ENCODE assay signal across 14 cellular contexts in genomic region chr12:104182144-104182543, GRCh38. TPM values are rescaled to one million over a fixed set of nuclear protein-coding genes. Genes with fewer than 3 reads are reported as not detected.
A peak's percentile ranks its signal among the peaks of the same experiment; 100 is the strongest.
DNase-seq lines count a peak whose midpoint lies in the region; ATAC-seq, FAIRE-seq and TF ChIP-seq lines count a peak whose summit lies in the region.
"Had no signal": no experiment of that assay in that cellular context is flagged by ENCODE, and none has a peak within 500 bp of the region (broad histone marks: within the 10 kb centered on the region; RNA-seq: fewer than 3 reads in every experiment).

No MANE protein-coding gene starts in this region.

- peaks cover 3% of the 10 kb centered on the region for H3K9me3 Mint-ChIP-seq in CD4-positive, alpha-beta T cell

- no peak overlapping the region for H3K4me3 Mint-ChIP-seq in CD4-positive, alpha-beta T cell
- H3K4me3 Mint-ChIP-seq: B cell, T-cell had no signal

- H3K9me3 ChIP-seq in Panc1 (ENCODE audit: control insufficient read depth, insufficient read depth, low read depth, low read length), result peaks cover 3% of the 10 kb centered on the region; the same call in 1 of the 2 replicates
- H3K9me3 ChIP-seq in pancreas, result no peaks in the 10 kb centered on the region
- no peaks in the 10 kb centered on the region for H3K9me3 ChIP-seq in HAP-1
- no peaks in the 10 kb centered on the region for H3K9me3 ChIP-seq in CD4-positive, alpha-beta T cell (ENCODE audit: control insufficient read depth, low read length)

- H3K4me1 Mint-ChIP-seq in CD4-positive, alpha-beta T cell (ENCODE audit: low read depth), result no peaks in the 10 kb centered on the region
- H3K4me1 Mint-ChIP-seq: B cell, T-cell had no signal

- H3K4me3 ChIP-seq in ACC112 (ENCODE audit: low read depth, low read length) (no peak overlapping the region; the same call in 1 of the 2 replicates), Panc1 (ENCODE audit: low read depth in 2 of 2, low read length in 2 of 2) (no peak overlapping the region), pancreas (no peak overlapping the region), HAP-1 (no peak overlapping the region)

- no peaks in the 10 kb centered on the region for H3K79me2 ChIP-seq in ACC112 (ENCODE audit: control insufficient read depth, insufficient read depth, low read length, unreplicated experiment)
- H3K79me2 ChIP-seq: parathyroid adenoma had no signal

- H3K4me1 ChIP-seq in ACC112 (ENCODE audit: control insufficient read depth, insufficient read depth, low read length, unreplicated experiment) (peaks cover 39% of the 10 kb centered on the region), Panc1 (ENCODE audit: control insufficient read depth, insufficient read depth, low read length) (peaks cover 19% of the 10 kb centered on the region), pancreas (peaks cover 0 to 20% (median 0%) of the 10 kb centered on the region in 3 donors), HAP-1 (no peaks in the 10 kb centered on the region)

- no peak for FAIRE-seq in pancreas (lab: Jason Lieb, UNC)

- H3K36me3 Mint-ChIP-seq in CD4-positive, alpha-beta T cell (ENCODE audit: low read depth), result no peaks in the 10 kb centered on the region
- H3K36me3 Mint-ChIP-seq: T-cell had no signal

- no peaks in the 10 kb centered on the region for H3K27me3 Mint-ChIP-seq in CD4-positive, alpha-beta T cell

- no peak for DNase-seq in Panc1 (ENCODE audit: low read depth, low spot score)
- peak; percentile 86 for DNase-seq in fibroblast of the conjunctiva (ENCODE audit: low read depth)
- DNase-seq in pancreas, result peak; percentile 66 to 85 (median 83)
- no peak for DNase-seq in HAP-1 (ENCODE audit: low spot score in 2 of 2)
- DNase-seq in CD4-positive, alpha-beta T cell, result no peak
- DNase-seq in NCI-H146 treated with DMSO at 0.1 percent for 48 hours (lab: John Stamatoyannopoulos, UW; ENCODE audit: unreplicated experiment), result no peak
- DNase-seq: cerebellar nuclear complex, KBM-7, NCI-H446, T-cell had no signal

- POLR2A ChIA-PET in Panc1 (lab: Charles Lee), result no interaction called here
- POLR2A ChIA-PET in CD4-positive, alpha-beta T cell (lab: Charles Lee), result no interaction called here

- no peaks in the 10 kb centered on the region for H3K36me3 ChIP-seq in ACC112 (ENCODE audit: insufficient read depth, low read length)
- H3K36me3 ChIP-seq in Panc1 (ENCODE audit: control insufficient read depth, insufficient read depth, low read length), result no peaks in the 10 kb centered on the region
- H3K36me3 ChIP-seq in pancreas, result no peaks in the 10 kb centered on the region
- H3K36me3 ChIP-seq in HAP-1 (replicated peaks), result no peaks in the 10 kb centered on the region

- in situ Hi-C loops in Panc1 (cut with HindIII; ENCODE audit: low pct_unique_long_range_greater_than_20kb, low sequenced_read_pairs) (no loop called here), HAP-1 (cut with MboI; ENCODE audit: low sequenced_read_pairs) (no loop called here)

- 34 to 42% methylated on average over 4 of the region's 4 CpGs for WGBS in pancreas, 2 donors

- no peaks in the 10 kb centered on the region for H3K27me3 ChIP-seq in ACC112 (ENCODE audit: insufficient read depth, low read length)
- H3K27me3 ChIP-seq in Panc1 (ENCODE audit: control insufficient read depth, insufficient read depth, low read length), result no peaks in the 10 kb centered on the region
- H3K27me3 ChIP-seq in pancreas, result no peaks in the 10 kb centered on the region
- H3K27me3 ChIP-seq in HAP-1 (ENCODE audit: low read depth), result no peaks in the 10 kb centered on the region
- no peaks in the 10 kb centered on the region for H3K27me3 ChIP-seq in CD4-positive, alpha-beta T cell (ENCODE audit: control insufficient read depth, insufficient read depth, low read length)

- CTCF ChIA-PET in Panc1 (lab: Charles Lee), result no interaction called here
- CTCF ChIA-PET in CD4-positive, alpha-beta T cell (lab: Charles Lee), result no interaction called here

- BruUV-seq in Panc1 (replicated peaks; lab: Mats Ljungman, UMichigan), result no TSS peak

- no peak overlapping the region for H3K27ac Mint-ChIP-seq in CD4-positive, alpha-beta T cell
- H3K27ac Mint-ChIP-seq: B cell, T-cell had no signal

- TF ChIP-seq CTCF in Panc1 (IDR thresholded peaks at IDR 0.05) (no peak), pancreas (IDR thresholded peaks at IDR 0.05) (no peak)
- no peak for TF ChIP-seq CTCF in CD4-positive, alpha-beta T cell (IDR thresholded peaks at IDR 0.05)

- no peak overlapping the region for H2AFZ ChIP-seq in ACC112 (ENCODE audit: low read length, unreplicated experiment)
- H2AFZ ChIP-seq: parathyroid adenoma had no signal

- H3K27ac ChIP-seq in ACC112 (ENCODE audit: low read depth, low read length) (peak overlapping the region; percentile 55), Panc1 (ENCODE audit: low read length) (peak overlapping the region; percentile 23; the same call in 1 of the 2 replicates), pancreas (peak overlapping the region in 3 of 4 donors; percentile 29 to 57 (median 50))
- H3K27ac ChIP-seq in CD4-positive, alpha-beta T cell (ENCODE audit: low read depth, low read length), result no peak overlapping the region
- H3K27ac ChIP-seq: parathyroid adenoma had no signal

- intact Hi-C loops in Panc1 (cut with micrococcal nuclease; ENCODE audit: unreplicated experiment) (no loop called here), pancreas (cut with DNase I) (no loop called here)
- intact Hi-C loops in CD4-positive, alpha-beta T cell (cut with DNase I, micrococcal nuclease), result no loop called here

- ATAC-seq in Panc1 (no peak), pancreas (peak; percentile 84 to 90 (median 86)), GM18870 (IDR thresholded peaks at IDR 0.05; ENCODE audit: unreplicated experiment) (no peak)
- ATAC-seq in CD4-positive, alpha-beta T cell (ENCODE audit: poor library complexity), result no peak
- ATAC-seq: T-cell had no signal

RNA-seq across cellular contexts. Expression of gene TXNRD1, which starts 33.4 kb away (rescaled TPM):
- total RNA-seq in Panc1 (2021; ENCODE audit: unreplicated experiment) (348 TPM), pancreas (10 to 100 TPM; 10.3 to 29.1 (median 17.2) TPM)
- polyA plus RNA-seq in Panc1 (2012; ENCODE audit: insufficient read length), result 205 TPM
- polyA plus RNA-seq in pancreas, result 10 to 100 TPM in 1 of 2 donors, 1 to 10 TPM in 1; 8.1 to 14.8 TPM
- total RNA-seq in CD4-positive, alpha-beta T cell, result 10 to 100 TPM; 24.6 to 27.2 TPM

RNA-seq across cellular contexts. Expression of gene NFYB, which starts 44.1 kb away (rescaled TPM):
- total RNA-seq in Panc1 (2021; ENCODE audit: unreplicated experiment), result 31.5 TPM
- 16.9 TPM for polyA plus RNA-seq in Panc1 (2012; ENCODE audit: insufficient read length)
- total RNA-seq in pancreas, result 10 to 100 TPM in 3 of 6 donors, 1 to 10 TPM in 3; 7.8 to 14.3 (median 9.4) TPM
- 10 to 100 TPM; 10.8 to 15.8 TPM for polyA plus RNA-seq in pancreas
- 10 to 100 TPM; 12.8 to 14.6 TPM for total RNA-seq in CD4-positive, alpha-beta T cell

Comparison
In these comparisons a context has a peak if more than half of its experiments do, and no peak if none do; other contexts are left out.
1. ATAC-seq: peak in pancreas (4 of 4); none in Panc1 (single experiment), GM18870 (single experiment) and CD4-positive, alpha-beta T cell (single experiment).
2. DNase-seq: peak in fibroblast of the conjunctiva (single experiment) and pancreas (6 of 6); none in Panc1 (single experiment), HAP-1 (0 of 2), CD4-positive, alpha-beta T cell (0 of 10) and NCI-H146 treated with DMSO at 0.1 percent for 48 hours (single experiment).
3. RNA of gene TXNRD1, which starts 33.4 kb away (total RNA-seq): 348 TPM in Panc1 (single experiment); 24.6 to 27.2 TPM in CD4-positive, alpha-beta T cell and 10.3 to 29.1 TPM in pancreas; every median in the first group is over 10 times any median in the second.